ENCODE assay signal across 1 cellular context in genomic region chr16:23149267-23149992, GRCh38.
TF ChIP-seq lines count a peak whose summit lies in the region.

Gene USP31, minus strand, starts transcription at chr16:23149452. Its CDS starts 182 bp downstream, at chr16:23149270.

TF ChIP-seq in WTC11, 78 proteins besides CTCF, POLR2A, EP300 and RAD21 (continued from another document and continues in another):
- TF ChIP-seq ATF2 (CRISPR knock-in tag; IDR thresholded peaks at IDR 0.05; ENCODE audit: borderline replicate concordance, low read depth) = no peak
- TF ChIP-seq TEAD4 (CRISPR knock-in tag; IDR thresholded peaks at IDR 0.05) = no peak
- no peak for TF ChIP-seq ATF6 (CRISPR knock-in tag; IDR thresholded peaks at IDR 0.05)
- no peak for TF ChIP-seq SMAD4 (CRISPR knock-in tag; IDR thresholded peaks at IDR 0.05)
- no peak for TF ChIP-seq CBFB (CRISPR knock-in tag; IDR thresholded peaks at IDR 0.05; ENCODE audit: low read depth)
- no peak for TF ChIP-seq JAZF1 (CRISPR knock-in tag; IDR thresholded peaks at IDR 0.05)
- TF ChIP-seq ZNF671 (CRISPR knock-in tag; IDR thresholded peaks at IDR 0.05) = 0 out of 2 replicates have a peak, but pooled peaks have one; percentile 67
- TF ChIP-seq GABPB1 (CRISPR knock-in tag; IDR thresholded peaks at IDR 0.05) = peak; percentile 78
- TF ChIP-seq MXD4 (CRISPR knock-in tag; IDR thresholded peaks at IDR 0.05; ENCODE audit: borderline replicate concordance) = peak; percentile 54; the same call in 1 of the 2 replicates
- peak; percentile 76 for TF ChIP-seq FOXK1 (CRISPR knock-in tag; IDR thresholded peaks at IDR 0.05)
- no peak for TF ChIP-seq ATF1 (CRISPR knock-in tag; IDR thresholded peaks at IDR 0.05)
- TF ChIP-seq ERG (CRISPR knock-in tag; IDR thresholded peaks at IDR 0.05) = no peak
- peak; percentile 98 for TF ChIP-seq SP1 (CRISPR knock-in tag; conservative IDR thresholded peaks at IDR 0.05)
- TF ChIP-seq ZBTB43 (CRISPR knock-in tag; IDR thresholded peaks at IDR 0.05) = no peak
- TF ChIP-seq AFF4 (CRISPR knock-in tag; IDR thresholded peaks at IDR 0.05; ENCODE audit: borderline replicate concordance) = no peak
- no peak for TF ChIP-seq ZNF121 (CRISPR knock-in tag; IDR thresholded peaks at IDR 0.05)
- no peak for TF ChIP-seq CREB1 (CRISPR knock-in tag; IDR thresholded peaks at IDR 0.05)
- TF ChIP-seq ZNF512 (CRISPR knock-in tag; IDR thresholded peaks at IDR 0.05; ENCODE audit: borderline replicate concordance) = no peak
- TF ChIP-seq STAT6 (CRISPR knock-in tag; conservative IDR thresholded peaks at IDR 0.05; ENCODE audit: low read depth) = no peak
- no peak for TF ChIP-seq SOX15 (CRISPR knock-in tag; IDR thresholded peaks at IDR 0.05)
- no peak for TF ChIP-seq ZNF416 (CRISPR knock-in tag; IDR thresholded peaks at IDR 0.05)
- no peak for TF ChIP-seq ELF4 (CRISPR knock-in tag; IDR thresholded peaks at IDR 0.05; ENCODE audit: low read depth)
- TF ChIP-seq FOXP4 (CRISPR knock-in tag; IDR thresholded peaks at IDR 0.05) = peak; percentile 85
- peak; percentile 94 for TF ChIP-seq USF1 (CRISPR knock-in tag; IDR thresholded peaks at IDR 0.05)
- no peak for TF ChIP-seq MLX (CRISPR knock-in tag; IDR thresholded peaks at IDR 0.05)
- peak; percentile 35; the same call in 1 of the 2 replicates for TF ChIP-seq E2F5 (CRISPR knock-in tag; IDR thresholded peaks at IDR 0.05)
- no peak for TF ChIP-seq MYBL2 (CRISPR knock-in tag; IDR thresholded peaks at IDR 0.05)
- no peak for TF ChIP-seq RORB (CRISPR knock-in tag; IDR thresholded peaks at IDR 0.05)
- peak; percentile 56; the same call in 1 of the 2 replicates for TF ChIP-seq CREM (CRISPR knock-in tag; IDR thresholded peaks at IDR 0.05)
- no peak for TF ChIP-seq AR (CRISPR knock-in tag; IDR thresholded peaks at IDR 0.05)
- 0 out of 2 replicates have a peak, but pooled peaks have one; percentile 37 for TF ChIP-seq PRRX2 (CRISPR knock-in tag; IDR thresholded peaks at IDR 0.05)
- TF ChIP-seq SMAD3 (CRISPR knock-in tag; IDR thresholded peaks at IDR 0.05; ENCODE audit: borderline replicate concordance) = peak; percentile 67; the same call in 1 of the 2 replicates
